In genomic region chr2:171141320-171141719, GRCh38 we compare ENCODE assay signal across 1 cellular context.
TF ChIP-seq lines count a peak whose summit lies in the region.

No MANE protein-coding gene starts in this region.

TF ChIP-seq in IMR-90, 13 proteins besides CTCF, POLR2A, EP300 and RAD21:
- no peak for TF ChIP-seq RFX5 (IDR thresholded peaks at IDR 0.05; ENCODE audit: low read depth, low read length)
- TF ChIP-seq, protein P1, sequence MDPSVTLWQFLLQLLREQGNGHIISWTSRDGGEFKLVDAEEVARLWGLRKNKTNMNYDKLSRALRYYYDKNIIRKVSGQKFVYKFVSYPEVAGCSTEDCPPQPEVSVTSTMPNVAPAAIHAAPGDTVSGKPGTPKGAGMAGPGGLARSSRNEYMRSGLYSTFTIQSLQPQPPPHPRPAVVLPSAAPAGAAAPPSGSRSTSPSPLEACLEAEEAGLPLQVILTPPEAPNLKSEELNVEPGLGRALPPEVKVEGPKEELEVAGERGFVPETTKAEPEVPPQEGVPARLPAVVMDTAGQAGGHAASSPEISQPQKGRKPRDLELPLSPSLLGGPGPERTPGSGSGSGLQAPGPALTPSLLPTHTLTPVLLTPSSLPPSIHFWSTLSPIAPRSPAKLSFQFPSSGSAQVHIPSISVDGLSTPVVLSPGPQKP (IDR thresholded peaks at IDR 0.05; ENCODE audit: borderline replicate concordance, low read depth, low read length) = no peak
- no peak for TF ChIP-seq MAFK (IDR thresholded peaks at IDR 0.05; ENCODE audit: low read depth, low read length)
- no peak for TF ChIP-seq CEBPB (IDR thresholded peaks at IDR 0.05; ENCODE audit: low read depth, low read length)
- no peak for TF ChIP-seq BHLHE40 (IDR thresholded peaks at IDR 0.05; ENCODE audit: low read depth, low read length)
- no peak for TF ChIP-seq CHD1 (IDR thresholded peaks at IDR 0.05; ENCODE audit: low read depth, low read length)
- TF ChIP-seq MAZ (IDR thresholded peaks at IDR 0.05; ENCODE audit: borderline replicate concordance, low read depth, low read length) = no peak
TF ChIP-seq in IMR-90: peak in this region for 0.
